In genomic region chr12:108731866-108732461, GRCh38 we compare ENCODE assay signal across 8 cellular contexts. TPM values are rescaled to one million over a fixed set of nuclear protein-coding genes. Genes with fewer than 3 reads are reported as not detected.
DNase-seq lines count a peak whose midpoint lies in the region; ATAC-seq and TF ChIP-seq lines count a peak whose summit lies in the region.

No MANE protein-coding gene starts in this region.

- no peak for TF ChIP-seq CTCF in AG04450 (IDR thresholded peaks at IDR 0.05; ENCODE audit: low read depth, low read length)

- H3K27me3 ChIP-seq in AG04450 (ENCODE audit: control insufficient read depth, insufficient read depth, low read length) = no peaks in the 10 kb centered on the region

- H3K4me3 ChIP-seq in AG04450 (ENCODE audit: low read depth, low read length) = peak overlapping the region; percentile 98

- peak; percentile 94 for DNase-seq in AG04450 (ENCODE audit: low read depth, low spot score)
- DNase-seq in NCI-H345 (lab: John Stamatoyannopoulos, UW) = peak; percentile 95
- DNase-seq in cerebellar cortex (ENCODE audit: low spot score) = peak; percentile 97
- peak; percentile 100 for DNase-seq in islet precursor cell
- peak; percentile 97 to 100 (median 98) for DNase-seq in stimulated activated CD4-positive, alpha-beta T cell treated with anti-CD3 and anti-CD28 coated beads, Interleukin-12 subunit alpha, Interleukin-12 subunit beta, amount 100 ng/mL, for 48 hours (ENCODE audit: low read depth in 2 of 3, low spot score in 1 of 3)

- no peaks in the 10 kb centered on the region; the same call in 1 of the 2 replicates for H3K9me3 ChIP-seq in AG04450 (ENCODE audit: control insufficient read depth, insufficient read depth, low read length)

- POLR2A ChIA-PET in AG04450 (lab: Yijun Ruan, JAX) = interaction anchor here (1.5 kb wide), 1 partner anchor 9 kb away, joined by 3 read pairs; no protein-coding TSS in a partner anchor

- CTCF ChIA-PET in AG04450 (lab: Charles Lee) = interaction anchor here (0.5 to 1.8 kb wide), 15 partner anchors 11 to 218 kb away, joined by 3 to 10 read pairs (median 4); no protein-coding TSS in a partner anchor

- peak overlapping the region; percentile 94 for H3K27ac ChIP-seq in AG04450 (ENCODE audit: low read depth, low read length)

- ATAC-seq in GM19023 (IDR thresholded peaks at IDR 0.05; ENCODE audit: unreplicated experiment) (peak; percentile 53), HG03280 (IDR thresholded peaks at IDR 0.05; ENCODE audit: unreplicated experiment) (peak; percentile 57)
- ATAC-seq in activated CD4-positive, CD25-positive, alpha-beta regulatory T cell treated with anti-CD3 and anti-CD28 coated beads, Interleukin-2, amount 50 U/mL, for 24 hours = peak; percentile 72 to 78

RNA-seq across cellular contexts. Expression of gene CORO1C, which starts 0.6 kb away (rescaled TPM):
- 596 and 687 TPM in 2 replicates for polyA plus RNA-seq in AG04450 (2011; rRNA removed)
- 1,327 and 1,683 TPM in 2 replicates for polyA minus RNA-seq in AG04450 (2011; rRNA and poly(A)+ RNA removed)

Comparison
In these comparisons a context has a peak if more than half of its experiments do, and no peak if none do; other contexts are left out.
1. Peak in every context shown above with its lines: DNase-seq, ATAC-seq, H3K4me3 ChIP-seq and H3K27ac ChIP-seq.